Comparison of ENCODE assay signal across 8 cellular contexts in the genomic region with DNA sequence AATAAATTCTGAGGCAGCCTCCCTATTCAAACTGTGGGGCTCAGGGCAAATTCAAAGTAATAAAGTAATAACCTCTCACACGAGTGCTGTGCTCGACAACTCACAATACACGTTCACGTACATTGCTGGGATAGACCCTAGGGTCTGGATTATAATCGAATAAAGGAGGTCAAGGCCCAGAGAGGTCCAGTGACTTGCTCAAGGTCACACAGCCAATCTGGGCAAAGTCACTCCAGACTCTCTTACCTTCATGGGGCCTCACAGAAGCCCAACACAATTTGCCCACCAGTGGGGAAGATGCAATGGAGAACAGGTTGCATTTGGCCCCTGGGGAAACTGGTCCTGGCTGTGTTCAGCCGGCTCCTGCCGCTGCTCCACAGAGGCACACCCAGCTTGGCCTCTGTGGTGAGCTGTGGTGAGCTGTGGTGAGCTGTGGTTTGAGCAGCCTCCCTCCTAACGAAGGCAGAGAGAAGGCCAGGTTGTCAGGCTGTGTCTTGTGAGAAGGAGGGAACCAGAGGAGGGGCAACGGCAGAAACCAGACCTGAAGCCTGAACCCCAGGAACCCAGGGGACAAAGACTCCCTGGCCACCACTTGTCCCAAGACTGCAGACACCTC. TPM values are rescaled to one million over a fixed set of nuclear protein-coding genes. Genes with fewer than 3 reads are reported as not detected.
DNase-seq lines count a peak whose midpoint lies in the region; ATAC-seq, FAIRE-seq and TF ChIP-seq lines count a peak whose summit lies in the region.

No MANE protein-coding gene starts in this region.

- H3K9ac ChIP-seq in fibroblast of lung (ENCODE audit: insufficient read depth, low read length), result no peak overlapping the region

- TF ChIP-seq POLR2A in GM12892 (IDR thresholded peaks at IDR 0.05; ENCODE audit: low read depth, low read length), result no peak
- no peak for TF ChIP-seq POLR2A in stomach (IDR thresholded peaks at IDR 0.05)

- DNase-seq in GM12892 (ENCODE audit: insufficient read length), result peak; percentile 58
- peak; percentile 53 for DNase-seq in activated CD4-positive, alpha-beta T cell treated with anti-CD3 and anti-CD28 coated beads, Interleukin-2, amount 50 U/mL, for 1 hour
- DNase-seq in fibroblast of lung (ENCODE audit: low read depth in 2 of 2), result peak; percentile 57 to 86
- peak; percentile 40 for DNase-seq in stomach
- DNase-seq in DMS79 (lab: John Stamatoyannopoulos, UW), result no peak
- no peak for DNase-seq in DMS79 treated with DMSO at 0.1 percent for 48 hours (lab: John Stamatoyannopoulos, UW)

- no peaks in the 10 kb centered on the region for H3K9me3 ChIP-seq in fibroblast of lung (ENCODE audit: control insufficient read depth, insufficient read depth, low read depth, low read length)
- no peaks in the 10 kb centered on the region for H3K9me3 ChIP-seq in stomach

- H3K36me3 ChIP-seq in fibroblast of lung (ENCODE audit: control insufficient read depth, insufficient read depth, low read length) (no peaks in the 10 kb centered on the region), stomach (no peaks in the 10 kb centered on the region)

- FAIRE-seq in GM12892 (lab: Jason Lieb, UNC), result peak; percentile 89

- H3K27ac ChIP-seq in fibroblast of lung (ENCODE audit: insufficient read depth, low read length) (no peak overlapping the region), stomach (peak overlapping the region in 3 of 5 donors; percentile 43 to 73 (median 71))

- H3K79me2 ChIP-seq in fibroblast of lung (ENCODE audit: control insufficient read depth, insufficient read depth, low read length), result no peaks in the 10 kb centered on the region

- ATAC-seq in HG03432 (IDR thresholded peaks at IDR 0.05; ENCODE audit: unreplicated experiment) (peak; percentile 34), HG03439 (IDR thresholded peaks at IDR 0.05; ENCODE audit: unreplicated experiment) (no peak)

- H3K4me3 ChIP-seq in fibroblast of lung (replicated peaks in 1 of 4; ENCODE audit: control extremely low read depth in 1 of 4, insufficient read depth in 1 of 4, low read depth in 3 of 4, low read length in 4 of 4) (no peak overlapping the region), stomach (no peak overlapping the region)

- WGBS in stomach, 5 donors, result 72 to 86% (median 78%) methylated on average over 9 of the region's 9 CpGs

- no peak overlapping the region for H3K4me2 ChIP-seq in fibroblast of lung (ENCODE audit: extremely low read depth, insufficient read depth, low read length)

- intact Hi-C loops in stomach (cut with DNase I; ENCODE audit: low total_unique reads), result no loop called here

- TF ChIP-seq CTCF in fibroblast of lung (conservative IDR thresholded peaks at IDR 0.05 in 1 of 2, IDR thresholded peaks at IDR 0.05 in 1 of 2; ENCODE audit: low read depth in 1 of 2, low read length in 2 of 2) (no peak), stomach (IDR thresholded peaks at IDR 0.05) (no peak)

- peaks cover 38% of the 10 kb centered on the region for H3K4me1 ChIP-seq in fibroblast of lung (ENCODE audit: control insufficient read depth, extremely low read depth, insufficient read depth, low read length)
- peaks cover 13 to 45% (median 29%) of the 10 kb centered on the region in 4 donors for H3K4me1 ChIP-seq in stomach

- H2AFZ ChIP-seq in fibroblast of lung (ENCODE audit: low read length), result no peak overlapping the region

- no peaks in the 10 kb centered on the region for H4K20me1 ChIP-seq in fibroblast of lung (ENCODE audit: control insufficient read depth, extremely low read depth, insufficient read depth, low read length)

- TF ChIP-seq EP300 in stomach (IDR thresholded peaks at IDR 0.05), result no peak

- no peaks in the 10 kb centered on the region for H3K27me3 ChIP-seq in fibroblast of lung (ENCODE audit: control insufficient read depth, insufficient read depth, low read length)
- H3K27me3 ChIP-seq in stomach, result no peaks in the 10 kb centered on the region

RNA-seq across cellular contexts. Expression of a gene that starts 35.1 kb away (rescaled TPM):
- polyA plus RNA-seq in GM12892 (2012; ENCODE audit: missing spikeins), result 1.4 TPM
- total RNA-seq in fibroblast of lung (1.0 and 1.7 TPM in 2 replicates), stomach (10 to 100 TPM in 1 of 5 donors, 1 to 10 TPM in 3, under 1 TPM in 1; 0.58 to 16.5 (median 3.1) TPM)
- polyA plus RNA-seq in fibroblast of lung (2.0 and 4.9 TPM in 2 replicates), stomach (1 to 10 TPM; 1.2 to 2.7 (median 1.3) TPM)
- 2.4 and 5.6 TPM in 2 replicates for polyA plus RNA-seq in fibroblast of lung (2012)
- polyA minus RNA-seq in fibroblast of lung (ENCODE audit: low replicate concordance), result 4.1 and 13.6 TPM in 2 replicates

RNA-seq across cellular contexts. Expression of a gene that starts 58.7 kb away (rescaled TPM):
- 1.1 TPM for polyA plus RNA-seq in GM12892 (2012; ENCODE audit: missing spikeins)
- total RNA-seq in fibroblast of lung (4.1 and 6.9 TPM in 2 replicates), stomach (1 to 10 TPM in 2 of 5 donors, under 1 TPM in 1, not detected in 2; 0.45 to 3.1 (median 1.4) TPM)
- polyA plus RNA-seq in fibroblast of lung (2.3 and 2.5 TPM in 2 replicates), stomach (1 to 10 TPM in 2 of 3 donors, under 1 TPM in 1; 0.78 to 1.8 (median 1.5) TPM)
- 2.9 and 3.3 TPM in 2 replicates for polyA plus RNA-seq in fibroblast of lung (2012)
- polyA minus RNA-seq in fibroblast of lung (ENCODE audit: low replicate concordance), result 3.8 and 9.3 TPM in 2 replicates

Comparison
In these comparisons a context has a peak if more than half of its experiments do, and no peak if none do; other contexts are left out.
1. DNase-seq: peak in GM12892 (single experiment), activated CD4-positive, alpha-beta T cell treated with anti-CD3 and anti-CD28 coated beads, Interleukin-2, amount 50 U/mL, for 1 hour (single experiment), fibroblast of lung (2 of 2) and stomach (single experiment); none in DMS79 (single experiment) and DMS79 treated with DMSO at 0.1 percent for 48 hours (single experiment).